In genomic region chr11:33737362-33737821, GRCh38 we compare ENCODE assay signal across 13 cellular contexts. TPM values are rescaled to one million over a fixed set of nuclear protein-coding genes. Genes with fewer than 3 reads are reported as not detected.
A peak's percentile ranks its signal among the peaks of the same experiment; 100 is the strongest.
DNase-seq lines count a peak whose midpoint lies in the region; ATAC-seq and TF ChIP-seq lines count a peak whose summit lies in the region.
"Had no signal": no experiment of that assay in that cellular context is flagged by ENCODE, and none has a peak within 500 bp of the region (broad histone marks: within the 10 kb centered on the region; RNA-seq: fewer than 3 reads in every experiment).

No MANE protein-coding gene starts in this region.

- H3K4me1 ChIP-seq in Caco-2 (peaks cover 22% of the 10 kb centered on the region), Peyer's patch (peaks cover 0 to 25% (median 3%) of the 10 kb centered on the region in 4 donors), sigmoid colon (peaks cover 0 to 38% (median 33%) of the 10 kb centered on the region in 4 donors), mucosa of descending colon (ENCODE audit: low read depth) (peaks cover 24% of the 10 kb centered on the region)

- peak overlapping the region; percentile 84 for H3K27ac Mint-ChIP-seq in Caco-2 (ENCODE audit: unreplicated experiment)
- H3K27ac Mint-ChIP-seq: activated naive CD8-positive, alpha-beta T cell treated with anti-CD3 and anti-CD28 coated beads, Interleukin-2, amount 10 ng/mL, durations not matched to agents 7 days and 5 days had no signal

- ATAC-seq in HG02588 (IDR thresholded peaks at IDR 0.05; ENCODE audit: unreplicated experiment) = no peak
- no peak for ATAC-seq in mucosa of descending colon

- H3K9me3 Mint-ChIP-seq in Caco-2 (ENCODE audit: unreplicated experiment) = no peaks in the 10 kb centered on the region
- H3K9me3 Mint-ChIP-seq: activated B cell treated with CpG ODN at 0.5 μM for 24 hours; activated naive CD8-positive, alpha-beta T cell treated with anti-CD3 and anti-CD28 coated beads, Interleukin-2, amount 10 ng/mL, durations not matched to agents 7 days and 5 days had no signal

- peak overlapping the region; percentile 84 for H3K4me3 Mint-ChIP-seq in Caco-2 (ENCODE audit: unreplicated experiment)

- H3K4me1 Mint-ChIP-seq in Caco-2 (ENCODE audit: low read depth, unreplicated experiment) = peaks cover 19% of the 10 kb centered on the region

- POLR2A ChIA-PET in Caco-2 (lab: Charles Lee) = interaction anchor here (0.6 kb wide), 1 partner anchor 247 kb away, joined by 6 read pairs; no protein-coding TSS in a partner anchor

- no peaks in the 10 kb centered on the region for H3K27me3 Mint-ChIP-seq in Caco-2 (ENCODE audit: insufficient read depth, unreplicated experiment)
- H3K27me3 Mint-ChIP-seq: activated B cell treated with CpG ODN at 0.5 μM for 24 hours had no signal

- WGBS in sigmoid colon, 2 donors = 36 to 58% methylated on average over 3 of the region's 3 CpGs

- intact Hi-C loops in Caco-2 (cut with micrococcal nuclease; ENCODE audit: unreplicated experiment) = loop anchor here (5.0 kb wide), 2 partner anchors 35 to 375 kb away; partner anchors contain the start of gene C11orf91
- intact Hi-C loops in sigmoid colon (cut with DNase I) = loop anchor here (5.0 to 10.0 kb wide), 5 partner anchors 35 to 580 kb away; partner anchors contain the start of genes C11orf91, FBXO3 and HIPK3
- intact Hi-C loops in mucosa of descending colon (cut with DNase I, micrococcal nuclease) = no loop called here

- H3K36me3 Mint-ChIP-seq in Caco-2 (ENCODE audit: insufficient read depth, unreplicated experiment) = peaks cover 5% of the 10 kb centered on the region

- BruUV-seq in Caco-2 (replicated peaks; lab: Mats Ljungman, UMichigan) = no TSS peak

- TF ChIP-seq POLR2A in Peyer's patch (IDR thresholded peaks at IDR 0.05) (no peak), erythroblast (IDR thresholded peaks at IDR 0.05; ENCODE audit: low read length) (no peak), sigmoid colon (IDR thresholded peaks at IDR 0.05) (no peak)

- CTCF ChIA-PET in Caco-2 (lab: Charles Lee) = no interaction called here

- peak overlapping the region in 3 of 4 donors; percentile 80 to 88 (median 83) for H3K27ac ChIP-seq in Peyer's patch
- H3K27ac ChIP-seq in sigmoid colon = peak overlapping the region; percentile 82 to 93 (median 92)

- 0 out of 2 replicates have a peak, but pooled peaks cover 1% of the 10 kb centered on the region for H3K36me3 ChIP-seq in Caco-2 (ENCODE audit: control insufficient read depth, insufficient read depth, low read length)
- H3K36me3 ChIP-seq in Peyer's patch = no peaks in the 10 kb centered on the region
- H3K36me3 ChIP-seq in sigmoid colon = peaks cover 0 to 12% (median 0%) of the 10 kb centered on the region in 4 donors
- no peaks in the 10 kb centered on the region for H3K36me3 ChIP-seq in mucosa of descending colon (ENCODE audit: low read depth)

- no peaks in the 10 kb centered on the region for H3K27me3 ChIP-seq in Caco-2 (replicated peaks; ENCODE audit: control insufficient read depth, insufficient read depth, low read length)
- H3K27me3 ChIP-seq in Peyer's patch = no peaks in the 10 kb centered on the region
- no peaks in the 10 kb centered on the region for H3K27me3 ChIP-seq in sigmoid colon

- no peak for TF ChIP-seq EP300 in sigmoid colon (IDR thresholded peaks at IDR 0.05)

- DNase-seq in Caco-2 (no peak), Peyer's patch (no peak), erythroblast (lab: John Stamatoyannopoulos, UW) (peak; percentile 83 to 92), sigmoid colon (no peak), DMS53 treated with DMSO at 0.1 percent for 48 hours (lab: John Stamatoyannopoulos, UW; ENCODE audit: unreplicated experiment) (no peak), NCI-H1436 treated with DMSO at 0.1 percent for 48 hours (lab: John Stamatoyannopoulos, UW) (no peak), mucosa of descending colon (no peak)
- DNase-seq: activated B cell treated with CpG ODN at 0.5 μM for 24 hours; activated naive CD8-positive, alpha-beta T cell treated with anti-CD3 and anti-CD28 coated beads, Interleukin-2, amount 10 ng/mL, durations not matched to agents 7 days and 5 days; DMS79; Kasumi-1; NCI-H774 had no signal

- H3K4me3 ChIP-seq in Caco-2 (ENCODE audit: low read depth, low read length) (no peak overlapping the region), Peyer's patch (no peak overlapping the region), sigmoid colon (no peak overlapping the region), mucosa of descending colon (no peak overlapping the region)

- H3K9me3 ChIP-seq in Caco-2 (no peaks in the 10 kb centered on the region), Peyer's patch (no peaks in the 10 kb centered on the region), sigmoid colon (no peaks in the 10 kb centered on the region), mucosa of descending colon (no peaks in the 10 kb centered on the region)

- TF ChIP-seq CTCF in Caco-2 (IDR thresholded peaks at IDR 0.05; ENCODE audit: insufficient read depth in 1 of 2, low read depth in 1 of 2, low read length in 1 of 2, severe bottlenecking in 1 of 2, unreplicated experiment in 1 of 2) = no peak
- TF ChIP-seq CTCF in Peyer's patch (IDR thresholded peaks at IDR 0.05) = no peak
- no peak for TF ChIP-seq CTCF in sigmoid colon (IDR thresholded peaks at IDR 0.05)
- TF ChIP-seq CTCF in mucosa of descending colon (IDR thresholded peaks at IDR 0.05) = no peak

RNA-seq across cellular contexts. Expression of gene CD59, which starts 1.2 kb away (rescaled TPM):
- total RNA-seq in Caco-2 (2022) = 149 and 152 TPM in 2 replicates
- total RNA-seq in Peyer's patch = 10 to 100 TPM; 48.7 to 85.1 (median 56.1) TPM
- 100 to 1,000 TPM; 160 to 206 (median 183) TPM for total RNA-seq in sigmoid colon
- polyA plus RNA-seq in sigmoid colon = 100 to 1,000 TPM in 1 of 3 donors, 10 to 100 TPM in 2; 54.1 to 210 (median 80.7) TPM
- total RNA-seq in mucosa of descending colon = 100 to 1,000 TPM; 317 to 382 (median 381) TPM

RNA-seq across cellular contexts. Expression of gene C11orf91, which starts 36.8 kb away (rescaled TPM):
- not detected in 2 replicates for total RNA-seq in Caco-2 (2022)
- not detected for total RNA-seq in Peyer's patch
- total RNA-seq in sigmoid colon = not detected
- not detected for polyA plus RNA-seq in sigmoid colon
- total RNA-seq in mucosa of descending colon = under 1 TPM; 0.51 to 0.70 (median 0.58) TPM

RNA-seq across cellular contexts. Expression of gene FBXO3, which starts 36.9 kb away (rescaled TPM):
- total RNA-seq in Caco-2 (2022) (27.4 and 29.6 TPM in 2 replicates), Peyer's patch (10 to 100 TPM; 25.6 to 42.9 (median 27.8) TPM), sigmoid colon (10 to 100 TPM; 36.8 to 53.5 (median 50.4) TPM), mucosa of descending colon (10 to 100 TPM; 27.3 to 36.0 (median 34.5) TPM)
- 10 to 100 TPM; 20.2 to 34.7 (median 27.6) TPM for polyA plus RNA-seq in sigmoid colon

Comparison
In these comparisons a context has a peak if more than half of its experiments do, and no peak if none do; other contexts are left out.
1. DNase-seq: peak in erythroblast (2 of 2); none in Caco-2 (0 of 2), Peyer's patch (0 of 3), sigmoid colon (single experiment), DMS53 treated with DMSO at 0.1 percent for 48 hours (single experiment), NCI-H1436 treated with DMSO at 0.1 percent for 48 hours (single experiment) and mucosa of descending colon (0 of 3).
2. intact Hi-C loops: an anchor here in Caco-2 (5.0 kb wide) and sigmoid colon (5.0 to 10.0 kb wide); none called in mucosa of descending colon.